21 cellular contexts compared by ENCODE assay signal in the genomic region with DNA sequence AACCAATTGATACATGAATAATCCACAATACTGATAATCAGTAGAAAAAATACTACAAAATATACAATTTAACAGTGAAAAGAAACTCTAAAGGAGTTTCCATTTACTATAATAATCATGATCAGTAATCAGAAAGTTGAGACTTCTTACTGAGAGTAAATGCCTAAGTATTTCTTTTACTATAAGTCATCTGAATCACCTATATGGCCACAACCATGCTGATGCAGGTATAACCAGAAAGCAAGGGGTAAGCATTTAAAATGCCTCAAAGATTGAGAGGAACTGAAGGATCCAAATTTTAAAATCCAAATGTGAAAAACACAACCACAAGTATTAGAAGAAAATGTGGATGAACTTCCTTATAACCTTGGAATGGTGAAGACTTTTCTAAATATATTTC. TPM values are rescaled to one million over a fixed set of nuclear protein-coding genes. Genes with fewer than 3 reads are reported as not detected.
DNase-seq lines count a peak whose midpoint lies in the region; ATAC-seq lines count a peak whose summit lies in the region.
"Had no signal": no experiment of that assay in that cellular context is flagged by ENCODE, and none has a peak within 500 bp of the region (broad histone marks: within the 10 kb centered on the region; RNA-seq: fewer than 3 reads in every experiment).

No MANE protein-coding gene starts in this region.

- peak overlapping the region; percentile 96 for H3K27ac Mint-ChIP-seq in T-helper 1 cell treated with Interleukin-12 subunit alpha and Interleukin-12 subunit beta and Interleukin-4 antibody, amounts not matched to agents 30 μg/mL and 1 μg/mL, for 36 hours
- peak overlapping the region; percentile 95 for H3K27ac Mint-ChIP-seq in activated T-helper 17 cell treated with anti-CD3 and anti-CD28 coated beads, Interleukin-2, amount 50 U/mL, for 72 hours
- H3K27ac Mint-ChIP-seq in immature natural killer cell: peak overlapping the region in 4 of 6 donors; percentile 58 to 90 (median 80)

- peaks cover 63% of the 10 kb centered on the region for H3K4me1 Mint-ChIP-seq in T-helper 1 cell treated with Interleukin-12 subunit alpha and Interleukin-12 subunit beta and Interleukin-4 antibody, amounts not matched to agents 30 μg/mL and 1 μg/mL, for 36 hours (ENCODE audit: low read depth)
- peaks cover 42% of the 10 kb centered on the region for H3K4me1 Mint-ChIP-seq in activated T-helper 17 cell treated with anti-CD3 and anti-CD28 coated beads, Interleukin-2, amount 50 U/mL, for 72 hours
- peaks cover 81 to 99% of the 10 kb centered on the region in 2 donors for H3K4me1 Mint-ChIP-seq in immature natural killer cell

- H3K9me3 ChIP-seq in KOPT-K1 (ENCODE audit: insufficient read depth, low read length, poor library complexity, severe bottlenecking): peaks cover 28% of the 10 kb centered on the region
- H3K9me3 ChIP-seq: adrenal gland, BE2C, breast epithelium had no signal

- no peaks in the 10 kb centered on the region for H3K27me3 Mint-ChIP-seq in T-helper 1 cell treated with Interleukin-12 subunit alpha and Interleukin-12 subunit beta and Interleukin-4 antibody, amounts not matched to agents 30 μg/mL and 1 μg/mL, for 36 hours (ENCODE audit: low read depth)
- H3K27me3 Mint-ChIP-seq in activated T-helper 17 cell treated with anti-CD3 and anti-CD28 coated beads, Interleukin-2, amount 50 U/mL, for 72 hours: no peaks in the 10 kb centered on the region
- peaks cover 11 to 55% (median 20%) of the 10 kb centered on the region in 3 donors for H3K27me3 Mint-ChIP-seq in immature natural killer cell (ENCODE audit: low read depth in 3 of 3)

- ATAC-seq in activated T-helper 17 cell treated with anti-CD3 and anti-CD28 coated beads, Interleukin-2, amount 50 U/mL, for 72 hours (replicated peaks): peak; percentile 59

- H3K4me3 Mint-ChIP-seq in T-helper 1 cell treated with Interleukin-12 subunit alpha and Interleukin-12 subunit beta and Interleukin-4 antibody, amounts not matched to agents 30 μg/mL and 1 μg/mL, for 36 hours: no peak overlapping the region
- peak overlapping the region; percentile 92 for H3K4me3 Mint-ChIP-seq in activated T-helper 17 cell treated with anti-CD3 and anti-CD28 coated beads, Interleukin-2, amount 50 U/mL, for 72 hours
- H3K4me3 Mint-ChIP-seq in immature natural killer cell: peak overlapping the region; percentile 86 to 91 (median 89)

- no peak for DNase-seq in T-helper 1 cell
- no peak for DNase-seq in immature natural killer cell
- no peak for DNase-seq in LoVo (ENCODE audit: low spot score)
- DNase-seq in NCI-H146 treated with DMSO at 0.1 percent for 48 hours (lab: John Stamatoyannopoulos, UW; ENCODE audit: unreplicated experiment): no peak
- no peak for DNase-seq in DMS153 (lab: John Stamatoyannopoulos, UW)
- DNase-seq: activated CD4-positive, CD25-positive, alpha-beta regulatory T cell; activated CD8-positive, alpha-beta memory T cell treated with anti-CD3 and anti-CD28 coated beads, Interleukin-2, amount 50 U/mL, for 4 hours; adrenal gland; BE2C; dermis blood vessel endothelial cell; GDM1; GOT3; NCI-H1436 treated with DMSO at 0.1 percent for 48 hours; NCI-H748 treated with DMSO at 0.1 percent for 48 hours; PC-9 had no signal

- H3K36me3 Mint-ChIP-seq in T-helper 1 cell treated with Interleukin-12 subunit alpha and Interleukin-12 subunit beta and Interleukin-4 antibody, amounts not matched to agents 30 μg/mL and 1 μg/mL, for 36 hours (ENCODE audit: low read depth): peaks cover 16% of the 10 kb centered on the region
- H3K36me3 Mint-ChIP-seq in activated T-helper 17 cell treated with anti-CD3 and anti-CD28 coated beads, Interleukin-2, amount 50 U/mL, for 72 hours (ENCODE audit: low read depth): no peaks in the 10 kb centered on the region
- H3K36me3 Mint-ChIP-seq in immature natural killer cell: no peaks in the 10 kb centered on the region

- peak overlapping the region; percentile 72 for H3K27ac ChIP-seq in KOPT-K1 (ENCODE audit: low read depth, low read length, poor library complexity, severe bottlenecking)
- H3K27ac ChIP-seq: 22Rv1, adrenal gland, breast epithelium, parathyroid adenoma, PC-9 had no signal

- H3K9me3 Mint-ChIP-seq in T-helper 1 cell treated with Interleukin-12 subunit alpha and Interleukin-12 subunit beta and Interleukin-4 antibody, amounts not matched to agents 30 μg/mL and 1 μg/mL, for 36 hours: peaks cover 16% of the 10 kb centered on the region
- no peaks in the 10 kb centered on the region for H3K9me3 Mint-ChIP-seq in activated T-helper 17 cell treated with anti-CD3 and anti-CD28 coated beads, Interleukin-2, amount 50 U/mL, for 72 hours
- no peaks in the 10 kb centered on the region for H3K9me3 Mint-ChIP-seq in immature natural killer cell

- H3K36me3 ChIP-seq in KOPT-K1 (ENCODE audit: insufficient read depth, low read length): no peaks in the 10 kb centered on the region
- H3K36me3 ChIP-seq: adrenal gland, BE2C, breast epithelium had no signal

RNA-seq across cellular contexts. Expression of a gene that starts 23.4 kb away (rescaled TPM):
- 10 to 100 TPM; 28.5 to 38.1 TPM for total RNA-seq in activated T-helper 17 cell treated with anti-CD3 and anti-CD28 coated beads, Interleukin-2, amount 50 U/mL, for 72 hours
- 10 to 100 TPM; 27.2 to 64.0 (median 52.7) TPM for polyA plus RNA-seq in immature natural killer cell
